17 cellular contexts compared by ENCODE assay signal in the genomic region with DNA sequence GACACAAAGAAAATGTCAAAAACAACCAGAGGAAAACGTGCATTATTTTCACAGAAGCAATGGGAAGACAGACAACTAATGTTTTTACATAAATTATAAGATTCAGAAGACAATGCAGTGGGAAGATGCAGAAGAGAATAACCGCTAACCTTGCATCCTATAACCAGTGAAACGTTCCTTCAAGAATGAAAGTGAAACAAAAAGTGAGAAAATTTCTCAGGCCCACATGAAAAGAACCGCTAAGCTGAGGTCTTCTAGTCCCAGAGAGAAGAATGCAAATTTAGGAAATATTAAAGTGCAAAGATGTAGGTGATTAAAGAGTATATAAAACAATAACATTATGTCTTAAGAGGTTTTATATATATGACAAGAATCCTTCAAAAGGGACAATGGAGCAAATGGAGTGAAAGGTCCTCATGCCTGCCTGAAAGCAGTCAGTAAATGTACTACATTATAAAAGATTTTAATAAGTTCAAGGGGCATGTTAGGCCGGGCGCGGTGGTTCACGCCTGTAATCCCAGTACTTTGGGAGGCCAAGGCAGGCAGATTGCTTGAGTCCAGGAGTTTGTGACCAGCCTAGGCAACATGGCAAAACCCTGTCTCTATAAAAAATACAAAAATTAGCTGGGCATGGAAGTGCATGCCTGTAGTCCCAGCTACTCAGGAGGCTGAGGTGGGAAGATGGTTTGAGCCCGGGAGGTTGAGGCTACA. TPM values are rescaled to one million over a fixed set of nuclear protein-coding genes. Genes with fewer than 3 reads are reported as not detected.
DNase-seq lines count a peak whose midpoint lies in the region; ATAC-seq and TF ChIP-seq lines count a peak whose summit lies in the region.
"Had no signal": no experiment of that assay in that cellular context is flagged by ENCODE, and none has a peak within 500 bp of the region (broad histone marks: within the 10 kb centered on the region; RNA-seq: fewer than 3 reads in every experiment).

No MANE protein-coding gene starts in this region.

- no peak overlapping the region for H3K27ac Mint-ChIP-seq in activated CD8-positive, alpha-beta T cell treated with anti-CD3 and anti-CD28 coated beads for 36 hours
- H3K27ac Mint-ChIP-seq in natural killer cell: peak overlapping the region; percentile 66 to 85
- no peak overlapping the region for H3K27ac Mint-ChIP-seq in activated T-helper 2 cell treated with anti-CD3 and anti-CD28 coated beads, Interferon-gamma antibody, Interleukin-2, Interleukin-4, amounts not matched to agents 10 μg/mL and 5 μg/mL and 100 μg/mL, durations not matched to agents 14 hours and 24 hours and 36 hours

- ATAC-seq in HG03342 (IDR thresholded peaks at IDR 0.05; ENCODE audit: unreplicated experiment): peak; percentile 47
- peak; percentile 46 for ATAC-seq in activated CD8-positive, alpha-beta T cell treated with anti-CD3 and anti-CD28 coated beads for 36 hours
- ATAC-seq in natural killer cell: peak in 2 of 3 donors; percentile 30 to 35
- ATAC-seq: Right ventricle myocardium inferior had no signal

- CTCF ChIA-PET in activated CD8-positive, alpha-beta T cell treated with anti-CD3 and anti-CD28 coated beads for 36 hours (lab: Charles Lee): interaction anchor here (1.2 to 2.4 kb wide), 5 partner anchors 9 to 140 kb away, joined by 3 to 12 read pairs (median 7); no protein-coding TSS in a partner anchor

- no peak overlapping the region for H3K4me3 Mint-ChIP-seq in activated CD8-positive, alpha-beta T cell treated with anti-CD3 and anti-CD28 coated beads for 36 hours
- H3K4me3 Mint-ChIP-seq in natural killer cell: peak overlapping the region; percentile 62
- no peak overlapping the region for H3K4me3 Mint-ChIP-seq in activated T-helper 2 cell treated with anti-CD3 and anti-CD28 coated beads, Interferon-gamma antibody, Interleukin-2, Interleukin-4, amounts not matched to agents 10 μg/mL and 5 μg/mL and 100 μg/mL, durations not matched to agents 14 hours and 24 hours and 36 hours (ENCODE audit: low read depth)

- DNase-seq in activated effector memory CD4-positive, alpha-beta T cell treated with anti-CD3 and anti-CD28 coated beads, Interleukin-2, amount 50 U/mL, for 16 hours: peak; percentile 55
- no peak for DNase-seq in activated effector memory CD4-positive, alpha-beta T cell treated with Interleukin-2 at 50 U/mL for 16 hours
- DNase-seq in activated CD8-positive, alpha-beta T cell treated with anti-CD3 and anti-CD28 coated beads for 36 hours: no peak
- no peak for DNase-seq in natural killer cell
- DNase-seq in activated T-helper 2 cell treated with anti-CD3 and anti-CD28 coated beads, Interferon-gamma antibody, Interleukin-2, Interleukin-4, amounts not matched to agents 10 μg/mL and 5 μg/mL and 100 μg/mL, durations not matched to agents 14 hours and 24 hours and 36 hours (ENCODE audit: low spot score): no peak
- no peak for DNase-seq in head of caudate nucleus
- no peak for DNase-seq in NCI-H2081 (lab: John Stamatoyannopoulos, UW)
- DNase-seq: activated CD4-positive, alpha-beta T cell treated with anti-CD3 and anti-CD28 coated beads for 48 hours; cerebellar nuclear complex; NCI-H2107; NCI-H774; right lobe of liver; stimulated activated CD4-positive, alpha-beta T cell treated with anti-CD3 and anti-CD28 coated beads, Interleukin-4, amount 100 ng/mL, for 24 hours; upper lobe of left lung had no signal

- H3K4me1 Mint-ChIP-seq in activated CD8-positive, alpha-beta T cell treated with anti-CD3 and anti-CD28 coated beads for 36 hours (ENCODE audit: low read depth): peaks cover 32% of the 10 kb centered on the region
- peaks cover 47 to 53% of the 10 kb centered on the region in 2 donors for H3K4me1 Mint-ChIP-seq in natural killer cell
- H3K4me1 Mint-ChIP-seq in activated T-helper 2 cell treated with anti-CD3 and anti-CD28 coated beads, Interferon-gamma antibody, Interleukin-2, Interleukin-4, amounts not matched to agents 10 μg/mL and 5 μg/mL and 100 μg/mL, durations not matched to agents 14 hours and 24 hours and 36 hours (ENCODE audit: low read depth): peaks cover 37% of the 10 kb centered on the region

- no peaks in the 10 kb centered on the region for H3K36me3 Mint-ChIP-seq in activated CD8-positive, alpha-beta T cell treated with anti-CD3 and anti-CD28 coated beads for 36 hours (ENCODE audit: low read depth)
- peaks cover 9% of the 10 kb centered on the region for H3K36me3 Mint-ChIP-seq in natural killer cell
- H3K36me3 Mint-ChIP-seq in activated T-helper 2 cell treated with anti-CD3 and anti-CD28 coated beads, Interferon-gamma antibody, Interleukin-2, Interleukin-4, amounts not matched to agents 10 μg/mL and 5 μg/mL and 100 μg/mL, durations not matched to agents 14 hours and 24 hours and 36 hours (ENCODE audit: low read depth): peaks cover 14% of the 10 kb centered on the region

- intact Hi-C loops in activated CD8-positive, alpha-beta T cell treated with anti-CD3 and anti-CD28 coated beads for 36 hours (cut with micrococcal nuclease): no loop called here
- intact Hi-C loops in natural killer cell (cut with micrococcal nuclease) (no loop called here), head of caudate nucleus (cut with DNase I) (no loop called here)
- intact Hi-C loops in activated T-helper 2 cell treated with anti-CD3 and anti-CD28 coated beads, Interferon-gamma antibody, Interleukin-2, Interleukin-4, amounts not matched to agents 10 μg/mL and 5 μg/mL and 100 μg/mL, durations not matched to agents 14 hours and 24 hours and 36 hours (cut with micrococcal nuclease): no loop called here

- POLR2A ChIA-PET in activated CD8-positive, alpha-beta T cell treated with anti-CD3 and anti-CD28 coated beads for 36 hours (lab: Charles Lee): no interaction called here

- H3K27me3 Mint-ChIP-seq in activated CD8-positive, alpha-beta T cell treated with anti-CD3 and anti-CD28 coated beads for 36 hours: no peaks in the 10 kb centered on the region
- no peaks in the 10 kb centered on the region for H3K27me3 Mint-ChIP-seq in natural killer cell (ENCODE audit: low read depth in 2 of 2)
- H3K27me3 Mint-ChIP-seq in activated T-helper 2 cell treated with anti-CD3 and anti-CD28 coated beads, Interferon-gamma antibody, Interleukin-2, Interleukin-4, amounts not matched to agents 10 μg/mL and 5 μg/mL and 100 μg/mL, durations not matched to agents 14 hours and 24 hours and 36 hours (ENCODE audit: low read depth): no peaks in the 10 kb centered on the region

- peaks cover 5% of the 10 kb centered on the region for H3K9me3 Mint-ChIP-seq in activated CD8-positive, alpha-beta T cell treated with anti-CD3 and anti-CD28 coated beads for 36 hours
- H3K9me3 Mint-ChIP-seq in natural killer cell: peaks cover 0 to 6% of the 10 kb centered on the region in 2 donors
- peaks cover 12% of the 10 kb centered on the region for H3K9me3 Mint-ChIP-seq in activated T-helper 2 cell treated with anti-CD3 and anti-CD28 coated beads, Interferon-gamma antibody, Interleukin-2, Interleukin-4, amounts not matched to agents 10 μg/mL and 5 μg/mL and 100 μg/mL, durations not matched to agents 14 hours and 24 hours and 36 hours

- no peak for TF ChIP-seq CTCF in activated CD8-positive, alpha-beta T cell treated with anti-CD3 and anti-CD28 coated beads for 36 hours (IDR thresholded peaks at IDR 0.05)
- no peak for TF ChIP-seq CTCF in natural killer cell (IDR thresholded peaks at IDR 0.05)

RNA-seq across cellular contexts. Expression of a gene that starts 43.1 kb away (rescaled TPM):
- 1 to 10 TPM in 1 of 2 experiments, under 1 TPM in 1; 0.36 to 1.2 TPM for total RNA-seq in activated CD8-positive, alpha-beta T cell treated with anti-CD3 and anti-CD28 coated beads for 36 hours
- not detected for total RNA-seq in natural killer cell
- 0.32 TPM in 1 of 2 replicates, not detected in the other for total RNA-seq in activated T-helper 2 cell treated with anti-CD3 and anti-CD28 coated beads, Interferon-gamma antibody, Interleukin-2, Interleukin-4, amounts not matched to agents 10 μg/mL and 5 μg/mL and 100 μg/mL, durations not matched to agents 14 hours and 24 hours and 36 hours
- total RNA-seq: Right ventricle myocardium inferior; T-helper 2 cell treated with Interferon-gamma antibody and Interleukin-4, amounts not matched to agents 100 ng/mL and 5 ng/mL, for 36 hours had no signal

Comparison
In these comparisons a context has a peak if more than half of its experiments do, and no peak if none do; other contexts are left out.
1. H3K27ac Mint-ChIP-seq: peak in natural killer cell (2 of 2); none in activated CD8-positive, alpha-beta T cell treated with anti-CD3 and anti-CD28 coated beads for 36 hours (single experiment) and activated T-helper 2 cell treated with anti-CD3 and anti-CD28 coated beads, Interferon-gamma antibody, Interleukin-2, Interleukin-4, amounts not matched to agents 10 μg/mL and 5 μg/mL and 100 μg/mL, durations not matched to agents 14 hours and 24 hours and 36 hours (single experiment).
2. Peak in every context shown above with its lines, with median percentiles within 50 percentile points of each other: ATAC-seq.